ENCODE assay signal across 1 cellular context in the genomic region with DNA sequence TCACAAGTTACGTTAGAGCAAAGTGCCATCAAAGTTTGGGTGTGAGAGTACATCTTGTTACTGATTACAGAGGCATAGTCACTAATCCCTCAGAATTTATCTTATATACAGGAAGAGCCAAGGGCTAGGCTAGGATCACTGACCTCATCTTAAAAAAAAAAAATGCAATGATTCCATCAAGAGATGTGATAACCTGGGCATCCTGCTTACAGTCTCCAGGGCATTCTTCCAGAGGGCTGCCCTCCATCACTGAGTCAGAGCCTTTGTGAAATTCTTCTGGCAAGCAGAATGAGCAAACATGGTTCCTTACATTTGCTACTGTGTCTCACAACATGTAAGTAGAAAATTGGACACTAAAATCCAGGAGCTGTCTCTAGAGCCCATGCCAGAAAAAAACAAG.
TF ChIP-seq lines count a peak whose summit lies in the region.

No MANE protein-coding gene starts in this region.

TF ChIP-seq in WTC11, 78 proteins besides CTCF, POLR2A, EP300 and RAD21 (continued from another document):
- TF ChIP-seq, protein P1, sequence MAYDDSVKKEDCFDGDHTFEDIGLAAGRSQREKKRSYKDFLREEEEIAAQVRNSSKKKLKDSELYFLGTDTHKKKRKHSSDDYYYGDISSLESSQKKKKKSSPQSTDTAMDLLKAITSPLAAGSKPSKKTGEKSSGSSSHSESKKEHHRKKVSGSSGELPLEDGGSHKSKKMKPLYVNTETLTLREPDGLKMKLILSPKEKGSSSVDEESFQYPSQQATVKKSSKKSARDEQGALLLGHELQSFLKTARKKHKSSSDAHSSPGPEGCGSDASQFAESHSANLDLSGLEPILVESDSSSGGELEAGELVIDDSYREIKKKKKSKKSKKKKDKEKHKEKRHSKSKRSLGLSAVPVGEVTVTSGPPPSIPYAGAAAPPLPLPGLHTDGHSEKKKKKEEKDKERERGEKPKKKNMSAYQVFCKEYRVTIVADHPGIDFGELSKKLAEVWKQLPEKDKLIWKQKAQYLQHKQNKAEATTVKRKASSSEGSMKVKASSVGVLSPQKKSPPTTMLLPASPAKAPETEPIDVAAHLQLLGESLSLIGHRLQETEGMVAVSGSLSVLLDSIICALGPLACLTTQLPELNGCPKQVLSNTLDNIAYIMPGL (CRISPR knock-in tag; IDR thresholded peaks at IDR 0.05), result no peak
- no peak for TF ChIP-seq ZNF532 (CRISPR knock-in tag; IDR thresholded peaks at IDR 0.05; ENCODE audit: borderline replicate concordance)
- TF ChIP-seq, protein P2, sequence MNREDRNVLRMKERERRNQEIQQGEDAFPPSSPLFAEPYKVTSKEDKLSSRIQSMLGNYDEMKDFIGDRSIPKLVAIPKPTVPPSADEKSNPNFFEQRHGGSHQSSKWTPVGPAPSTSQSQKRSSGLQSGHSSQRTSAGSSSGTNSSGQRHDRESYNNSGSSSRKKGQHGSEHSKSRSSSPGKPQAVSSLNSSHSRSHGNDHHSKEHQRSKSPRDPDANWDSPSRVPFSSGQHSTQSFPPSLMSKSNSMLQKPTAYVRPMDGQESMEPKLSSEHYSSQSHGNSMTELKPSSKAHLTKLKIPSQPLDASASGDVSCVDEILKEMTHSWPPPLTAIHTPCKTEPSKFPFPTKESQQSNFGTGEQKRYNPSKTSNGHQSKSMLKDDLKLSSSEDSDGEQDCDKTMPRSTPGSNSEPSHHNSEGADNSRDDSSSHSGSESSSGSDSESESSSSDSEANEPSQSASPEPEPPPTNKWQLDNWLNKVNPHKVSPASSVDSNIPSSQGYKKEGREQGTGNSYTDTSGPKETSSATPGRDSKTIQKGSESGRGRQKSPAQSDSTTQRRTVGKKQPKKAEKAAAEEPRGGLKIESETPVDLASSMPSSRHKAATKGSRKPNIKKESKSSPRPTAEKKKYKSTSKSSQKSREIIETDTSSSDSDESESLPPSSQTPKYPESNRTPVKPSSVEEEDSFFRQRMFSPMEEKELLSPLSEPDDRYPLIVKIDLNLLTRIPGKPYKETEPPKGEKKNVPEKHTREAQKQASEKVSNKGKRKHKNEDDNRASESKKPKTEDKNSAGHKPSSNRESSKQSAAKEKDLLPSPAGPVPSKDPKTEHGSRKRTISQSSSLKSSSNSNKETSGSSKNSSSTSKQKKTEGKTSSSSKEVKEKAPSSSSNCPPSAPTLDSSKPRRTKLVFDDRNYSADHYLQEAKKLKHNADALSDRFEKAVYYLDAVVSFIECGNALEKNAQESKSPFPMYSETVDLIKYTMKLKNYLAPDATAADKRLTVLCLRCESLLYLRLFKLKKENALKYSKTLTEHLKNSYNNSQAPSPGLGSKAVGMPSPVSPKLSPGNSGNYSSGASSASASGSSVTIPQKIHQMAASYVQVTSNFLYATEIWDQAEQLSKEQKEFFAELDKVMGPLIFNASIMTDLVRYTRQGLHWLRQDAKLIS (CRISPR knock-in tag; IDR thresholded peaks at IDR 0.05; ENCODE audit: borderline replicate concordance), result no peak
- no peak for TF ChIP-seq PRRX2 (CRISPR knock-in tag; IDR thresholded peaks at IDR 0.05)
- TF ChIP-seq SMAD3 (CRISPR knock-in tag; IDR thresholded peaks at IDR 0.05; ENCODE audit: borderline replicate concordance), result no peak
- TF ChIP-seq, protein P3, sequence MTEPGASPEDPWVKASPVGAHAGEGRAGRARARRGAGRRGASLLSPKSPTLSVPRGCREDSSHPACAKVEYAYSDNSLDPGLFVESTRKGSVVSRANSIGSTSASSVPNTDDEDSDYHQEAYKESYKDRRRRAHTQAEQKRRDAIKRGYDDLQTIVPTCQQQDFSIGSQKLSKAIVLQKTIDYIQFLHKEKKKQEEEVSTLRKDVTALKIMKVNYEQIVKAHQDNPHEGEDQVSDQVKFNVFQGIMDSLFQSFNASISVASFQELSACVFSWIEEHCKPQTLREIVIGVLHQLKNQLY (CRISPR knock-in tag; IDR thresholded peaks at IDR 0.05), result no peak
- no peak for TF ChIP-seq TP53 (CRISPR knock-in tag; IDR thresholded peaks at IDR 0.05)
